ENCODE assay signal across 28 cellular contexts in genomic region chr20:25176184-25176583, GRCh38.
"Had no signal": no experiment of that assay in that cellular context is flagged by ENCODE, and none has a peak within 500 bp of the region (broad histone marks: within the 10 kb centered on the region; RNA-seq: fewer than 3 reads in every experiment).

No MANE protein-coding gene starts in this region.

- ATAC-seq: activated CD8-positive, alpha-beta T cell treated with anti-CD3 and anti-CD28 coated beads for 36 hours; activated naive CD8-positive, alpha-beta T cell treated with anti-CD3 and anti-CD28 coated beads, Interleukin-2, amount 50 U/mL, for 24 hours; body of pancreas had no signal

- H3K9me3 ChIP-seq: ascending aorta, body of pancreas, breast epithelium had no signal

- DNase-seq: activated B cell treated with CpG ODN at 0.5 μM for 24 hours; activated CD4-positive, alpha-beta memory T cell treated with anti-CD3 and anti-CD28 coated beads for 36 hours; activated CD4-positive, alpha-beta T cell treated with anti-CD3 and anti-CD28 coated beads for 4 hours; activated CD4-positive, alpha-beta T cell treated with anti-CD3 and anti-CD28 coated beads, Interleukin-2, amount 10 ng/mL, durations not matched to agents 24 days and 14 days; activated CD4-positive, alpha-beta T cell treated with anti-CD3 and anti-CD28 coated beads, Interleukin-2, amount 50 U/mL, for 1 hour; activated CD4-positive, alpha-beta T cell treated with anti-CD3 and anti-CD28 coated beads, Interleukin-2, amount 50 U/mL, for 4 hours; activated CD4-positive, CD25-positive, alpha-beta regulatory T cell treated with anti-CD3 and anti-CD28 coated beads, Interleukin-2, amount 50 U/mL, for 72 hours; activated CD8-positive, alpha-beta memory T cell treated with anti-CD3 and anti-CD28 coated beads, Interleukin-2, amount 50 U/mL, for 4 hours; activated CD8-positive, alpha-beta T cell treated with anti-CD3 and anti-CD28 coated beads for 36 hours; activated effector memory CD4-positive, alpha-beta T cell treated with Interleukin-2 at 50 U/mL for 16 hours; activated gamma-delta T cell; activated naive CD4-positive, alpha-beta T cell treated with anti-CD3 and anti-CD28 coated beads, Interleukin-2, amount 10 ng/mL, durations not matched to agents 7 days and 5 days; activated naive CD4-positive, alpha-beta T cell treated with Interleukin-2 at 50 U/mL for 16 hours; activated naive CD8-positive, alpha-beta T cell treated with anti-CD3 and anti-CD28 coated beads, Interleukin-2, amount 10 ng/mL, durations not matched to agents 7 days and 5 days; activated naive CD8-positive, alpha-beta T cell treated with anti-CD3 and anti-CD28 coated beads, Interleukin-2, amount 50 U/mL, for 24 hours; activated T-cell treated with anti-CD3 and anti-CD28 coated beads for 4 hours; activated T-cell treated with anti-CD3 and anti-CD28 coated beads, Interleukin-2, amount 50 U/mL, for 1 hour; activated T-cell treated with anti-CD3 and anti-CD28 coated beads, Interleukin-2, amount 50 U/mL, for 48 hours; amygdala; anterior cingulate cortex; body of pancreas; brain microvascular endothelial cell; central memory CD4-positive, alpha-beta T cell; T-helper 2 cell; T-helper 9 cell had no signal

- H3K4me3 ChIP-seq: ascending aorta, body of pancreas, breast epithelium had no signal

- H3K27me3 ChIP-seq: ascending aorta, body of pancreas, brain microvascular endothelial cell, breast epithelium had no signal

- H3K27ac ChIP-seq: ascending aorta, brain microvascular endothelial cell, breast epithelium had no signal

- H3K36me3 ChIP-seq: ascending aorta, brain microvascular endothelial cell, breast epithelium had no signal

- FAIRE-seq: TTC549 had no signal
